Comparison of ENCODE assay signal across 21 cellular contexts in the genomic region with DNA sequence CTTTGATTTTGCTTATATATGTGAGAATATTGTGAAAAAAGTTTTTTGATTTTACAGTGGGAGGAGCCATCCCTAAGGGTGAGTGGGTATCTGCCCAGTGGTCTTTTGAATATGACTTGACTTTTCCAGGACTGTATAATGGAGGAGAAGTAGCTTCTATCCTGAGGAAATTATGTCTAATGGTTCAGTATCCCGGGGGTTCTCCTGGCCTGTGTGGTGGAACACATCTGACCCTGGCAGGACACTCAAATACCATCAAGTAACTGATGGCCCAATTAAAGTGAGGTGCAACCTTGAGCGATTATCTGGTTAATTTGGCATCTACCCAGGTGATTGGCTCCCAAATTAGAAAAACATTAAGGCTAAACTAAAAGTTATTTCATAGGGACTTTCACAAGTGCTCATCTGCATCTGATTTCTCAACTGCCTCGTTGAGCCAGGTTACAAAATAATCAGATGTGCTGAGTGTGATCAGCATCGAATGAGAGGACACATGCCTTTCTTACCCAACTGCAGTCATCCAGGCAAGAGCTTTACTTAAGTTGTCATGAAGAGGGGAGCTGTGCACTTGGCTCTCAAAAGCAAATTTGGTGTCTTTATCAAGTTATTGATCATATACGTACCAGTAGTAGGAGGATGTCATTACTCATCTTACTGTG.
"Had no signal": no experiment of that assay in that cellular context is flagged by ENCODE, and none has a peak within 500 bp of the region (broad histone marks: within the 10 kb centered on the region; RNA-seq: fewer than 3 reads in every experiment).

No MANE protein-coding gene starts in this region.

- H3K36me3 Mint-ChIP-seq: naive B cell; stimulated activated naive B cell treated with anti-CD40 and anti-IgM and Interleukin-4, amounts not matched to agents 10 μg/mL and 1 μg/mL and 100 μg/mL, for 72 hours had no signal

- H3K9me3 Mint-ChIP-seq: central memory CD8-positive, alpha-beta T cell; stimulated activated naive B cell treated with anti-CD40 and anti-IgM and Interleukin-4, amounts not matched to agents 10 μg/mL and 1 μg/mL and 100 μg/mL, for 72 hours had no signal

- H3K27ac ChIP-seq: dorsolateral prefrontal cortex, gastrocnemius medialis, stomach, thoracic aorta, transverse colon had no signal

- DNase-seq: cortex of kidney; dorsolateral prefrontal cortex; effector CD8-positive, alpha-beta T cell; gastrocnemius medialis; glutamatergic neuron; left cardiac atrium; left ventricle myocardium superior; mesendoderm; naive B cell; posterior cingulate gyrus; right cardiac atrium; stimulated activated CD4-positive, alpha-beta T cell treated with anti-CD3 and anti-CD28 coated beads, Interleukin-15, amount 100 ng/mL, for 24 hours; stimulated activated CD4-positive, alpha-beta T cell treated with anti-CD3 and anti-CD28 coated beads, Interleukin-1b, Interleukin-23, amount 100 ng/mL, for 48 hours; stimulated activated CD4-positive, alpha-beta T cell treated with anti-CD3 and anti-CD28 coated beads, Interleukin-4, amount 100 ng/mL, for 24 hours; stimulated activated naive B cell treated with anti-CD40 and anti-IgM and Interleukin-4, amounts not matched to agents 10 μg/mL and 1 μg/mL and 100 μg/mL, for 72 hours; stomach; substantia nigra; transverse colon had no signal

- H3K27ac Mint-ChIP-seq: naive B cell; nephron; stimulated activated naive B cell treated with anti-CD40 and anti-IgM and Interleukin-4, amounts not matched to agents 10 μg/mL and 1 μg/mL and 100 μg/mL, for 72 hours had no signal

- H3K4me3 ChIP-seq: dorsolateral prefrontal cortex, gastrocnemius medialis, stomach, thoracic aorta, transverse colon had no signal

- H3K27me3 ChIP-seq: dorsolateral prefrontal cortex, gastrocnemius medialis, stomach, transverse colon had no signal

- H3K9me3 ChIP-seq: gastrocnemius medialis, stomach, thoracic aorta, transverse colon had no signal

- H3K36me3 ChIP-seq: gastrocnemius medialis, stomach, thoracic aorta, transverse colon had no signal

- ATAC-seq: gastrocnemius medialis; left cardiac atrium; left ventricle myocardium superior; right cardiac atrium; stimulated activated naive B cell treated with anti-CD40 and anti-IgM and Interleukin-4, amounts not matched to agents 10 μg/mL and 1 μg/mL and 100 μg/mL, for 72 hours had no signal

- H3K4me1 ChIP-seq: gastrocnemius medialis, stomach, transverse colon had no signal
